Comparison of ENCODE assay signal across 8 cellular contexts in genomic region chr1:116417678-116418077, GRCh38. TPM values are rescaled to one million over a fixed set of nuclear protein-coding genes. Genes with fewer than 3 reads are reported as not detected.
A peak's percentile ranks its signal among the peaks of the same experiment; 100 is the strongest.
DNase-seq lines count a peak whose midpoint lies in the region; ATAC-seq and TF ChIP-seq lines count a peak whose summit lies in the region.

No MANE protein-coding gene starts in this region.

- H3K36me3 ChIP-seq in SK-N-SH (replicated peaks in 1 of 2; ENCODE audit: control insufficient read depth in 1 of 2, insufficient read depth in 2 of 2, low read length in 1 of 2) = no peaks in the 10 kb centered on the region
- no peaks in the 10 kb centered on the region for H3K36me3 ChIP-seq in adipocyte (ENCODE audit: control insufficient read depth, insufficient read depth, low read length, severe bottlenecking)
- no peaks in the 10 kb centered on the region for H3K36me3 ChIP-seq in stomach smooth muscle (ENCODE audit: control insufficient read depth in 2 of 2, insufficient read depth in 2 of 2, low read length in 2 of 2)

- DNase-seq in SK-N-SH (no peak), adipocyte (ENCODE audit: low read depth) (no peak), kidney tubule cell (ENCODE audit: low spot score) (peak; percentile 6), CD1c-positive myeloid dendritic cell (ENCODE audit: extremely low spot score) (no peak), EL (no peak)
- DNase-seq in effector CD8-positive, alpha-beta T cell (lab: John Stamatoyannopoulos, UW) = no peak

- no peaks in the 10 kb centered on the region for H3K9me3 ChIP-seq in SK-N-SH
- no peaks in the 10 kb centered on the region for H3K9me3 ChIP-seq in adipocyte (ENCODE audit: control insufficient read depth, low read length)
- H3K9me3 ChIP-seq in stomach smooth muscle (ENCODE audit: control insufficient read depth in 2 of 2, low read length in 2 of 2) = no peaks in the 10 kb centered on the region

- H3K4me1 ChIP-seq in SK-N-SH (ENCODE audit: control insufficient read depth in 1 of 2, insufficient read depth in 2 of 2, low read depth in 1 of 2, low read length in 1 of 2) (peaks cover 7 to 24% of the 10 kb centered on the region in 2 experiments; a peak in 3 of 4 replicates), adipocyte (ENCODE audit: control insufficient read depth, insufficient read depth, low read length) (peaks cover 16% of the 10 kb centered on the region), stomach smooth muscle (ENCODE audit: control insufficient read depth, insufficient read depth, low read length) (peaks cover 13% of the 10 kb centered on the region)

- no peak for TF ChIP-seq RAD21 in SK-N-SH (IDR thresholded peaks at IDR 0.05; ENCODE audit: low read length)

- peak overlapping the region in 1 of 2 experiments; percentile 90; a peak in 2 of 4 replicates for H3K27ac ChIP-seq in SK-N-SH (ENCODE audit: low read depth in 2 of 2, low read length in 1 of 2)
- H3K27ac ChIP-seq in stomach smooth muscle (ENCODE audit: low read length) = no peak overlapping the region

- peak overlapping the region; percentile 80 to 90 for H3K4me3 ChIP-seq in SK-N-SH (ENCODE audit: low read depth in 2 of 2, low read length in 1 of 2)
- H3K4me3 ChIP-seq in adipocyte (ENCODE audit: low read length) = peak overlapping the region; percentile 92
- H3K4me3 ChIP-seq in stomach smooth muscle (ENCODE audit: low read length in 2 of 2) = peak overlapping the region; percentile 98 to 100

- CTCF ChIA-PET in SK-N-SH (lab: Yijun Ruan, JAX) = interaction anchor here (0.8 to 7.3 kb wide), 6 partner anchors 47 to 278 kb away, joined by 3 to 63 read pairs (median 6); no protein-coding TSS in a partner anchor

- H3K27me3 ChIP-seq in SK-N-SH (ENCODE audit: insufficient read depth) (no peaks in the 10 kb centered on the region), adipocyte (replicated peaks; ENCODE audit: control insufficient read depth, insufficient read depth, low read length) (no peaks in the 10 kb centered on the region), stomach smooth muscle (ENCODE audit: control insufficient read depth in 1 of 2, insufficient read depth in 2 of 2, low read length in 2 of 2) (no peaks in the 10 kb centered on the region)

- no peaks in the 10 kb centered on the region for H3F3A ChIP-seq in SK-N-SH (replicated peaks; ENCODE audit: insufficient read depth)

- peak overlapping the region; percentile 96 for H2AFZ ChIP-seq in SK-N-SH (ENCODE audit: low read depth)

- no peaks in the 10 kb centered on the region; the same call in 1 of the 2 replicates for H3K79me2 ChIP-seq in SK-N-SH (ENCODE audit: insufficient read depth)

- no peaks in the 10 kb centered on the region for H3K9me2 ChIP-seq in SK-N-SH

- TF ChIP-seq EP300 in SK-N-SH (IDR thresholded peaks at IDR 0.05; ENCODE audit: borderline replicate concordance in 1 of 2, low read depth in 1 of 2, low read length in 1 of 2) = no peak

- WGBS in SK-N-SH (ENCODE audit: low lambda C conversion rate) = 64% methylated on average over 6 of the region's 6 CpGs

- POLR2A ChIA-PET in SK-N-SH (lab: Yijun Ruan, JAX) = interaction anchor here (1.8 to 2.7 kb wide), 6 partner anchors 15 to 270 kb away, joined by 4 to 12 read pairs (median 6); no protein-coding TSS in a partner anchor

- H4K20me1 ChIP-seq in SK-N-SH (ENCODE audit: insufficient read depth) = no peaks in the 10 kb centered on the region

- ATAC-seq in SK-N-SH treated with all-trans-retinoic acid at 6 μM for 48 hours = no peak

- peak overlapping the region; percentile 87 for H3K4me2 ChIP-seq in SK-N-SH

- H3K9ac ChIP-seq in SK-N-SH (peak overlapping the region; percentile 94), adipocyte (ENCODE audit: low read length) (peak overlapping the region; percentile 89), stomach smooth muscle (ENCODE audit: low read length in 2 of 2) (peak overlapping the region; percentile 86 to 98)

- TF ChIP-seq CTCF in SK-N-SH (IDR thresholded peaks at IDR 0.05) = no peak

TF ChIP-seq in SK-N-SH, 30 proteins besides CTCF, POLR2A, EP300 and RAD21:
- no peak for TF ChIP-seq RFX5 (IDR thresholded peaks at IDR 0.05; ENCODE audit: low read length)
- TF ChIP-seq FOXJ3 (CRISPR knock-in tag; IDR thresholded peaks at IDR 0.05) = no peak
- TF ChIP-seq SIN3A (IDR thresholded peaks at IDR 0.05; ENCODE audit: borderline replicate concordance, low read depth, low read length) = no peak
- TF ChIP-seq CHD2 (IDR thresholded peaks at IDR 0.05; ENCODE audit: low read length, partially characterized antibody) = no peak
- no peak for TF ChIP-seq PBX3 (IDR thresholded peaks at IDR 0.05)
- no peak for TF ChIP-seq JUND (IDR thresholded peaks at IDR 0.05)
- TF ChIP-seq TCF12 (IDR thresholded peaks at IDR 0.05) = no peak
- TF ChIP-seq MEF2A (IDR thresholded peaks at IDR 0.05; ENCODE audit: borderline replicate concordance, low read depth) = no peak
- TF ChIP-seq ELF1 (IDR thresholded peaks at IDR 0.05) = no peak
- TF ChIP-seq TAF1 (IDR thresholded peaks at IDR 0.05; ENCODE audit: borderline replicate concordance, low read depth, low read length) = no peak
- TF ChIP-seq NRF1 (IDR thresholded peaks at IDR 0.05; ENCODE audit: low read depth, low read length) = no peak
- TF ChIP-seq FOXM1 (IDR thresholded peaks at IDR 0.05; ENCODE audit: low read depth) = no peak
- TF ChIP-seq USF1 (IDR thresholded peaks at IDR 0.05; ENCODE audit: borderline replicate concordance, low read depth) = no peak
- no peak for TF ChIP-seq FOSL2 (IDR thresholded peaks at IDR 0.05; ENCODE audit: borderline replicate concordance, low read depth)
- TF ChIP-seq RXRA (IDR thresholded peaks at IDR 0.05; ENCODE audit: borderline replicate concordance, low read depth) = no peak

TF ChIP-seq in SK-N-SH treated with all-trans-retinoic acid at 6 μM for 48 hours, 23 proteins besides CTCF, POLR2A, EP300 and RAD21:
- TF ChIP-seq ARNTL (CRISPR knock-in tag; IDR thresholded peaks at IDR 0.05; ENCODE audit: borderline replicate concordance, low read depth) = no peak
- no peak for TF ChIP-seq CSDC2 (CRISPR knock-in tag; IDR thresholded peaks at IDR 0.05)
- TF ChIP-seq ZNF565 (CRISPR knock-in tag; conservative IDR thresholded peaks at IDR 0.05; ENCODE audit: low read depth) = no peak
- no peak for TF ChIP-seq PATZ1 (CRISPR knock-in tag; IDR thresholded peaks at IDR 0.05; ENCODE audit: borderline replicate concordance)
- no peak for TF ChIP-seq ZFP3 (CRISPR knock-in tag; IDR thresholded peaks at IDR 0.05)
- TF ChIP-seq OSR1 (CRISPR knock-in tag; IDR thresholded peaks at IDR 0.05) = no peak
- TF ChIP-seq ISL1 (CRISPR knock-in tag; IDR thresholded peaks at IDR 0.05) = no peak
- no peak for TF ChIP-seq RARB (CRISPR knock-in tag; IDR thresholded peaks at IDR 0.05)
- TF ChIP-seq CSRNP3 (CRISPR knock-in tag; IDR thresholded peaks at IDR 0.05) = no peak
- no peak for TF ChIP-seq POU6F1 (CRISPR knock-in tag; IDR thresholded peaks at IDR 0.05; ENCODE audit: borderline replicate concordance, low read depth)
- no peak for TF ChIP-seq ZC3H10 (CRISPR knock-in tag; IDR thresholded peaks at IDR 0.05)
- TF ChIP-seq ESRRG (CRISPR knock-in tag; IDR thresholded peaks at IDR 0.05) = no peak

RNA-seq across cellular contexts. Expression of gene ATP1A1, which starts 44.6 kb away (rescaled TPM):
- 233 and 235 TPM in 2 replicates for polyA plus RNA-seq in SK-N-SH (2012; rRNA removed)
- 188 and 230 TPM in 2 replicates for polyA plus RNA-seq in SK-N-SH (2012; cell fraction: cytosol; rRNA removed)
- polyA plus RNA-seq in SK-N-SH (2012; cell fraction: nucleus; rRNA removed) = 183 and 211 TPM in 2 replicates
